15 cellular contexts compared by ENCODE assay signal in genomic region chr1:65469889-65470340, GRCh38. TPM values are rescaled to one million over a fixed set of nuclear protein-coding genes. Genes with fewer than 3 reads are reported as not detected.
DNase-seq lines count a peak whose midpoint lies in the region; ATAC-seq, FAIRE-seq and TF ChIP-seq lines count a peak whose summit lies in the region.
"Had no signal": no experiment of that assay in that cellular context is flagged by ENCODE, and none has a peak within 500 bp of the region (broad histone marks: within the 10 kb centered on the region; RNA-seq: fewer than 3 reads in every experiment).

No MANE protein-coding gene starts in this region.

- H3K36me3 Mint-ChIP-seq in astrocyte (ENCODE audit: low read depth, unreplicated experiment) = no peaks in the 10 kb centered on the region
- H3K36me3 Mint-ChIP-seq: activated naive CD4-positive, alpha-beta T cell treated with anti-CD3 and anti-CD28 coated beads, Interleukin-2, amount 10 ng/mL, durations not matched to agents 7 days and 5 days had no signal

- no peak overlapping the region for H3K4me3 Mint-ChIP-seq in astrocyte (ENCODE audit: unreplicated experiment)
- H3K4me3 Mint-ChIP-seq: activated naive CD4-positive, alpha-beta T cell treated with anti-CD3 and anti-CD28 coated beads, Interleukin-2, amount 10 ng/mL, durations not matched to agents 7 days and 5 days had no signal

- DNase-seq in NCI-H748 (lab: John Stamatoyannopoulos, UW; ENCODE audit: unreplicated experiment) (peak; percentile 27), NCI-H748 treated with DMSO at 0.1 percent for 48 hours (lab: John Stamatoyannopoulos, UW) (no peak), astrocyte (ENCODE audit: low read depth) (peak; percentile 65), iris pigment epithelial cell (ENCODE audit: low read depth) (peak; percentile 56), superior temporal gyrus (ENCODE audit: extremely low spot score) (peak; percentile 25), kidney tubule cell (ENCODE audit: low spot score) (no peak)
- no peak for DNase-seq in activated CD4-positive, alpha-beta T cell treated with anti-CD3 and anti-CD28 coated beads for 1 hour
- DNase-seq: activated naive CD4-positive, alpha-beta T cell treated with anti-CD3 and anti-CD28 coated beads, Interleukin-2, amount 10 ng/mL, durations not matched to agents 7 days and 5 days; dorsolateral prefrontal cortex; midbrain; NCI-H1436; T-helper 9 cell; tibial artery had no signal

- no peaks in the 10 kb centered on the region for H3K36me3 ChIP-seq in astrocyte (ENCODE audit: insufficient read depth, low read length)
- H3K36me3 ChIP-seq: tibial artery had no signal

- peaks cover 1% of the 10 kb centered on the region for H3K4me1 Mint-ChIP-seq in astrocyte (ENCODE audit: low read depth, unreplicated experiment)
- H3K4me1 Mint-ChIP-seq: activated naive CD4-positive, alpha-beta T cell treated with anti-CD3 and anti-CD28 coated beads, Interleukin-2, amount 10 ng/mL, durations not matched to agents 7 days and 5 days had no signal

- no peak for FAIRE-seq in astrocyte (lab: Jason Lieb, UNC)

- H3K27me3 Mint-ChIP-seq in astrocyte (ENCODE audit: low read depth, unreplicated experiment) = no peaks in the 10 kb centered on the region
- H3K27me3 Mint-ChIP-seq: activated naive CD4-positive, alpha-beta T cell treated with anti-CD3 and anti-CD28 coated beads, Interleukin-2, amount 10 ng/mL, durations not matched to agents 7 days and 5 days had no signal

- no peak overlapping the region for H3K9ac ChIP-seq in astrocyte (ENCODE audit: low read length)

- no peak overlapping the region for H3K27ac Mint-ChIP-seq in astrocyte (ENCODE audit: unreplicated experiment)
- H3K27ac Mint-ChIP-seq: activated naive CD4-positive, alpha-beta T cell treated with anti-CD3 and anti-CD28 coated beads, Interleukin-2, amount 10 ng/mL, durations not matched to agents 7 days and 5 days had no signal

- H3K4me3 ChIP-seq in astrocyte (ENCODE audit: insufficient read depth, low read depth, low read length) = no peak overlapping the region
- H3K4me3 ChIP-seq: dorsolateral prefrontal cortex, tibial artery had no signal

- no peak for TF ChIP-seq CTCF in astrocyte (IDR thresholded peaks at IDR 0.05; ENCODE audit: insufficient read depth, low read depth, low read length)

- no peaks in the 10 kb centered on the region for H3K9me3 ChIP-seq in astrocyte (ENCODE audit: insufficient read depth, low read depth, low read length)
- H3K9me3 ChIP-seq: tibial artery had no signal

- no peak overlapping the region for H2AFZ ChIP-seq in astrocyte (ENCODE audit: low read depth, low read length)

- H4K20me1 ChIP-seq in astrocyte (ENCODE audit: insufficient read depth, low read length) = no peaks in the 10 kb centered on the region

- H3K4me1 ChIP-seq in astrocyte (ENCODE audit: insufficient read depth, low read length) = peaks cover 12% of the 10 kb centered on the region

- no peak overlapping the region for H3K27ac ChIP-seq in astrocyte (ENCODE audit: low read depth, low read length)
- H3K27ac ChIP-seq: tibial artery had no signal

- H3K27me3 ChIP-seq in astrocyte (ENCODE audit: insufficient read depth, low read length) = no peaks in the 10 kb centered on the region
- H3K27me3 ChIP-seq: dorsolateral prefrontal cortex, tibial artery had no signal

- peaks cover 3% of the 10 kb centered on the region for H3K9me3 Mint-ChIP-seq in astrocyte (ENCODE audit: unreplicated experiment)

- H3K4me2 ChIP-seq in astrocyte (ENCODE audit: low read length) = peak overlapping the region; percentile 45

- H3K79me2 ChIP-seq in astrocyte (ENCODE audit: insufficient read depth, low read length) = no peaks in the 10 kb centered on the region

- ATAC-seq in GM21390 (IDR thresholded peaks at IDR 0.05; ENCODE audit: unreplicated experiment) = no peak
- ATAC-seq: Panc1 had no signal

RNA-seq across cellular contexts. Expression of gene LEPR, which starts 49.4 kb away (rescaled TPM):
- total RNA-seq in astrocyte = 6.8 and 8.9 TPM in 2 replicates

RNA-seq across cellular contexts. Expression of gene LEPROT, which starts 49.4 kb away (rescaled TPM):
- 99.4 and 102 TPM in 2 replicates for total RNA-seq in astrocyte

Comparison
In these comparisons a context has a peak if more than half of its experiments do, and no peak if none do; other contexts are left out.
1. DNase-seq: peak in NCI-H748 (single experiment), astrocyte (single experiment), iris pigment epithelial cell (single experiment) and superior temporal gyrus (single experiment); none in NCI-H748 treated with DMSO at 0.1 percent for 48 hours (single experiment), activated CD4-positive, alpha-beta T cell treated with anti-CD3 and anti-CD28 coated beads for 1 hour (single experiment) and kidney tubule cell (single experiment).